Comparison of ENCODE assay signal across 8 cellular contexts in the genomic region with DNA sequence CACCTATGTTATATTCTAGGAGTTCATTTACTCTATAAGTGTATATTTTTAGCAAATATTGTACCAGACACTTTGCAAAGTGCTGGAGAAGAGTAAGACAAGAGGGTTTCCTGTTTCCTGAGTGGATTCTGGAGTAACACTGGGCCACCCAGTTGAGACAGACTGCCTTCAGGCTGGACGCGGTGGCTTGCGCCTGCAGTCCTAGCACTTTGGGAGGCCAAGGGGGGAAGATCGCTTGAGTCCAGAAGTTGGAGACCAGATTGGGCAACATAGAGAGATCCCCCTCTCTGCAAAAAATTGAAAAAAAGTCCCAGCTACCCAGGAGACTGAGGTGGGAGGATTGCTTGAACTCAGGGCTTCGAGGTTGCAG. TPM values are rescaled to one million over a fixed set of nuclear protein-coding genes. Genes with fewer than 3 reads are reported as not detected.
DNase-seq lines count a peak whose midpoint lies in the region; ATAC-seq lines count a peak whose summit lies in the region.

No MANE protein-coding gene starts in this region.

- H3K4me1 Mint-ChIP-seq in activated CD4-positive, alpha-beta memory T cell treated with anti-CD3 and anti-CD28 coated beads, Interleukin-2, amount 10 ng/mL, durations not matched to agents 7 days and 5 days, result peaks cover 47% of the 10 kb centered on the region

- peaks cover 2% of the 10 kb centered on the region for H3K27me3 Mint-ChIP-seq in activated CD4-positive, alpha-beta memory T cell treated with anti-CD3 and anti-CD28 coated beads, Interleukin-2, amount 10 ng/mL, durations not matched to agents 7 days and 5 days

- peak overlapping the region; percentile 93 for H3K4me3 ChIP-seq in iPS-18c (ENCODE audit: insufficient read depth, low read depth, low read length)

- peaks cover 33% of the 10 kb centered on the region for H3K36me3 Mint-ChIP-seq in activated CD4-positive, alpha-beta memory T cell treated with anti-CD3 and anti-CD28 coated beads, Interleukin-2, amount 10 ng/mL, durations not matched to agents 7 days and 5 days (ENCODE audit: low read depth)

- no peaks in the 10 kb centered on the region for H3K9me3 Mint-ChIP-seq in activated CD4-positive, alpha-beta memory T cell treated with anti-CD3 and anti-CD28 coated beads, Interleukin-2, amount 10 ng/mL, durations not matched to agents 7 days and 5 days

- H3K4me3 Mint-ChIP-seq in activated CD4-positive, alpha-beta memory T cell treated with anti-CD3 and anti-CD28 coated beads, Interleukin-2, amount 10 ng/mL, durations not matched to agents 7 days and 5 days, result peak overlapping the region; percentile 89

- CTCF ChIA-PET in activated CD4-positive, alpha-beta memory T cell treated with anti-CD3 and anti-CD28 coated beads, Interleukin-2, amount 10 ng/mL, durations not matched to agents 7 days and 5 days (lab: Charles Lee), result interaction anchor here (1.2 kb wide), 2 partner anchors 64 to 375 kb away, joined by 3 to 4 read pairs; a partner anchor contains a TSS

- H3K9me3 ChIP-seq in iPS-18c (ENCODE audit: control insufficient read depth, insufficient read depth, low read length), result no peaks in the 10 kb centered on the region

- POLR2A ChIA-PET in activated CD4-positive, alpha-beta memory T cell treated with anti-CD3 and anti-CD28 coated beads, Interleukin-2, amount 10 ng/mL, durations not matched to agents 7 days and 5 days (lab: Charles Lee), result interaction anchor here (1.1 to 3.7 kb wide), 12 partner anchors 9 to 207 kb away, joined by 3 to 42 read pairs (median 6); a partner anchor contains a TSS

- H3K27ac Mint-ChIP-seq in activated CD4-positive, alpha-beta memory T cell treated with anti-CD3 and anti-CD28 coated beads, Interleukin-2, amount 10 ng/mL, durations not matched to agents 7 days and 5 days, result peak overlapping the region; percentile 86

- peak; percentile 6 for ATAC-seq in stimulated activated naive CD8-positive, alpha-beta T cell treated with anti-CD3 and anti-CD28 coated beads, Interleukin-15, Interleukin-2, amounts not matched to agents 100 U/mL and 50 U/mL, for 24 hours
- ATAC-seq in HG03432 (IDR thresholded peaks at IDR 0.05; ENCODE audit: unreplicated experiment), result no peak
- ATAC-seq in GM19467 (IDR thresholded peaks at IDR 0.05; ENCODE audit: unreplicated experiment), result no peak

- DNase-seq in NCI-H2227 (lab: John Stamatoyannopoulos, UW; ENCODE audit: unreplicated experiment) (peak; percentile 7), NCI-H2227 treated with DMSO at 0.1 percent for 48 hours (lab: John Stamatoyannopoulos, UW) (no peak), D341Med (ENCODE audit: low spot score) (no peak)
- DNase-seq in activated CD4-positive, alpha-beta memory T cell treated with anti-CD3 and anti-CD28 coated beads, Interleukin-2, amount 10 ng/mL, durations not matched to agents 7 days and 5 days, result no peak
- DNase-seq in stimulated activated naive CD8-positive, alpha-beta T cell treated with anti-CD3 and anti-CD28 coated beads, Interleukin-15, Interleukin-2, amounts not matched to agents 100 U/mL and 50 U/mL, for 24 hours, result no peak

RNA-seq across cellular contexts. Expression of a gene that starts 0.8 kb away (rescaled TPM):
- 10 to 100 TPM; 27.7 TPM for total RNA-seq in activated CD4-positive, alpha-beta memory T cell treated with anti-CD3 and anti-CD28 coated beads, Interleukin-2, amount 10 ng/mL, durations not matched to agents 7 days and 5 days

RNA-seq across cellular contexts. Expression of a gene that starts 17.9 kb away (rescaled TPM):
- 1 to 10 TPM; 1.3 to 1.9 TPM for total RNA-seq in activated CD4-positive, alpha-beta memory T cell treated with anti-CD3 and anti-CD28 coated beads, Interleukin-2, amount 10 ng/mL, durations not matched to agents 7 days and 5 days

RNA-seq across cellular contexts. Expression of a gene that starts 57.5 kb away (rescaled TPM):
- 100 to 1,000 TPM; 102 to 103 TPM for total RNA-seq in activated CD4-positive, alpha-beta memory T cell treated with anti-CD3 and anti-CD28 coated beads, Interleukin-2, amount 10 ng/mL, durations not matched to agents 7 days and 5 days
